In genomic region chr2:133333189-133333588, GRCh38 we compare ENCODE assay signal across 17 cellular contexts.
"Had no signal": no experiment of that assay in that cellular context is flagged by ENCODE, and none has a peak within 500 bp of the region (broad histone marks: within the 10 kb centered on the region; RNA-seq: fewer than 3 reads in every experiment).

No MANE protein-coding gene starts in this region.

- DNase-seq: activated CD4-positive, CD25-positive, alpha-beta regulatory T cell treated with anti-CD3 and anti-CD28 coated beads, Interleukin-2, amount 50 U/mL, for 72 hours; activated naive CD4-positive, alpha-beta T cell treated with anti-CD3 and anti-CD28 coated beads, Interleukin-2, amount 50 U/mL, for 16 hours; body of pancreas; cortex of kidney; effector CD8-positive, alpha-beta T cell; heart right ventricle; midbrain; ovary; sigmoid colon; spleen; T-cell; T1000; trophoblast cell had no signal

- H3K4me3 ChIP-seq: body of pancreas, gastroesophageal sphincter, heart right ventricle, ovary, sigmoid colon, spleen, suprapubic skin had no signal

- ATAC-seq: body of pancreas, gastroesophageal sphincter, heart right ventricle, T-cell had no signal

- H3K36me3 Mint-ChIP-seq: T-cell had no signal

- H3K4me3 Mint-ChIP-seq: neural crest cell; stimulated activated naive CD8-positive, alpha-beta T cell treated with anti-CD3 and anti-CD28 coated beads, Interleukin-15, Interleukin-2, amounts not matched to agents 100 ng/mL and 50 ng/mL, for 24 hours; T-cell had no signal

- H3K27ac Mint-ChIP-seq: stimulated activated naive CD8-positive, alpha-beta T cell treated with anti-CD3 and anti-CD28 coated beads, Interleukin-15, Interleukin-2, amounts not matched to agents 100 ng/mL and 50 ng/mL, for 24 hours; T-cell had no signal

- H3K4me1 Mint-ChIP-seq: T-cell had no signal

- H3K9me3 Mint-ChIP-seq: neural crest cell; stimulated activated naive CD8-positive, alpha-beta T cell treated with anti-CD3 and anti-CD28 coated beads, Interleukin-15, Interleukin-2, amounts not matched to agents 100 ng/mL and 50 ng/mL, for 24 hours; T-cell had no signal

- H3K27me3 Mint-ChIP-seq: T-cell had no signal
